In genomic region chr7:27200761-27201230, GRCh38 we compare ENCODE assay signal across 1 cellular context.
TF ChIP-seq lines count a peak whose summit lies in the region.

No MANE protein-coding gene starts in this region.

TF ChIP-seq in WTC11, 78 proteins besides CTCF, POLR2A, EP300 and RAD21 (continued from another document):
- no peak for TF ChIP-seq AFF4 (CRISPR knock-in tag; IDR thresholded peaks at IDR 0.05; ENCODE audit: borderline replicate concordance)
- TF ChIP-seq CDX4 (CRISPR knock-in tag; IDR thresholded peaks at IDR 0.05; ENCODE audit: borderline replicate concordance) = no peak
- TF ChIP-seq EMX1 (CRISPR knock-in tag; IDR thresholded peaks at IDR 0.05) = no peak
- no peak for TF ChIP-seq ARID4B (CRISPR knock-in tag; IDR thresholded peaks at IDR 0.05; ENCODE audit: borderline replicate concordance)
- TF ChIP-seq ZNF425 (CRISPR knock-in tag; conservative IDR thresholded peaks at IDR 0.05) = no peak
